ENCODE assay signal across 11 cellular contexts in genomic region chr22:40364431-40364830, GRCh38.
"Had no signal": no experiment of that assay in that cellular context is flagged by ENCODE, and none has a peak within 500 bp of the region (broad histone marks: within the 10 kb centered on the region; RNA-seq: fewer than 3 reads in every experiment).

No MANE protein-coding gene starts in this region.

- H3K9me3 Mint-ChIP-seq: activated CD4-positive, alpha-beta T cell treated with anti-CD3 and anti-CD28 coated beads, Interleukin-2, amount 10 ng/mL, durations not matched to agents 7 days and 5 days had no signal

- H3K9me3 ChIP-seq: ascending aorta, heart left ventricle, sigmoid colon, suprapubic skin, upper lobe of right lung had no signal

- H3K27ac ChIP-seq: ascending aorta, heart left ventricle, sigmoid colon, suprapubic skin, upper lobe of right lung had no signal

- H3K4me3 Mint-ChIP-seq: activated CD4-positive, alpha-beta T cell treated with anti-CD3 and anti-CD28 coated beads, Interleukin-2, amount 10 ng/mL, durations not matched to agents 7 days and 5 days; activated naive CD8-positive, alpha-beta T cell had no signal

- ATAC-seq: heart left ventricle; left lobe of liver; stimulated activated naive CD8-positive, alpha-beta T cell treated with anti-CD3 and anti-CD28 coated beads, Interleukin-15, Interleukin-2, amounts not matched to agents 100 U/mL and 50 U/mL, for 24 hours; upper lobe of right lung had no signal

- H3K27ac Mint-ChIP-seq: activated CD4-positive, alpha-beta T cell treated with anti-CD3 and anti-CD28 coated beads, Interleukin-2, amount 10 ng/mL, durations not matched to agents 7 days and 5 days had no signal

- H3K27me3 Mint-ChIP-seq: activated CD4-positive, alpha-beta T cell treated with anti-CD3 and anti-CD28 coated beads, Interleukin-2, amount 10 ng/mL, durations not matched to agents 7 days and 5 days; activated naive CD8-positive, alpha-beta T cell had no signal

- H3K4me1 ChIP-seq: ascending aorta, sigmoid colon, suprapubic skin, upper lobe of right lung had no signal

- DNase-seq: activated CD4-positive, alpha-beta T cell treated with anti-CD3 and anti-CD28 coated beads, Interleukin-2, amount 10 ng/mL, durations not matched to agents 7 days and 5 days; heart left ventricle; mammary epithelial cell; sigmoid colon; stimulated activated CD4-positive, alpha-beta T cell treated with anti-CD3 and anti-CD28 coated beads, Interleukin-2, amount 100 ng/mL, for 24 hours; stimulated activated naive CD8-positive, alpha-beta T cell treated with anti-CD3 and anti-CD28 coated beads, Interleukin-15, Interleukin-2, amounts not matched to agents 100 U/mL and 50 U/mL, for 24 hours; upper lobe of right lung had no signal

- H3K4me3 ChIP-seq: ascending aorta, heart left ventricle, sigmoid colon, suprapubic skin, upper lobe of right lung had no signal
